ENCODE assay signal across 34 cellular contexts in genomic region chr2:166224197-166224596, GRCh38.
"Had no signal": no experiment of that assay in that cellular context is flagged by ENCODE, and none has a peak within 500 bp of the region (broad histone marks: within the 10 kb centered on the region; RNA-seq: fewer than 3 reads in every experiment).

No MANE protein-coding gene starts in this region.

- FAIRE-seq: astrocyte, bronchial epithelial cell had no signal

- H3K27ac ChIP-seq: adrenal gland, ascending aorta, body of pancreas, brain microvascular endothelial cell, breast epithelium, cardiac muscle cell had no signal

- H3K36me3 ChIP-seq: adrenal gland, ascending aorta, brain microvascular endothelial cell, breast epithelium, cardiac muscle cell had no signal

- H3K27me3 ChIP-seq: adrenal gland, ascending aorta, body of pancreas, brain microvascular endothelial cell, breast epithelium, cardiac muscle cell had no signal

- H3K4me3 ChIP-seq: adrenal gland, ascending aorta, body of pancreas, breast epithelium, cardiac muscle cell had no signal

- H3K9me3 ChIP-seq: adrenal gland, ascending aorta, breast epithelium had no signal

- DNase-seq: activated effector memory CD4-positive, alpha-beta T cell treated with anti-CD3 and anti-CD28 coated beads, Interleukin-2, amount 50 U/mL, for 16 hours; activated effector memory CD4-positive, alpha-beta T cell treated with Interleukin-2 at 50 U/mL for 16 hours; activated gamma-delta T cell; activated gamma-delta T cell treated with Interleukin-2 at 50 U/mL for 16 hours; activated naive CD4-positive, alpha-beta T cell; activated naive CD4-positive, alpha-beta T cell treated with anti-CD3 and anti-CD28 coated beads for 36 hours; activated naive CD4-positive, alpha-beta T cell treated with anti-CD3 and anti-CD28 coated beads, Interleukin-2, amount 10 ng/mL, durations not matched to agents 7 days and 5 days; activated naive CD4-positive, alpha-beta T cell treated with anti-CD3 and anti-CD28 coated beads, Interleukin-2, amount 50 U/mL, for 16 hours; activated naive CD4-positive, alpha-beta T cell treated with Interleukin-2 at 50 U/mL for 16 hours; activated naive CD8-positive, alpha-beta T cell treated with anti-CD3 and anti-CD28 coated beads for 36 hours; activated naive CD8-positive, alpha-beta T cell treated with anti-CD3 and anti-CD28 coated beads, Interleukin-2, amount 10 ng/mL, durations not matched to agents 7 days and 5 days; activated naive CD8-positive, alpha-beta T cell treated with anti-CD3 and anti-CD28 coated beads, Interleukin-2, amount 50 U/mL, for 24 hours; activated T-cell treated with anti-CD3 and anti-CD28 coated beads, Interleukin-2, amount 50 U/mL, for 1 hour; activated T-cell treated with anti-CD3 and anti-CD28 coated beads, Interleukin-2, amount 50 U/mL, for 24 hours; activated T-cell treated with anti-CD3 and anti-CD28 coated beads, Interleukin-2, amount 50 U/mL, for 4 hours; activated T-cell treated with anti-CD3 and anti-CD28 coated beads, Interleukin-2, amount 50 U/mL, for 48 hours; activated T-cell treated with anti-CD3 and anti-CD28 coated beads, Interleukin-2, amount 50 U/mL, for 72 hours; adrenal gland; amniotic stem cell; amygdala; anterior cingulate cortex; aorta; body of pancreas; brain microvascular endothelial cell; caudate nucleus; central memory CD4-positive, alpha-beta T cell; cerebellar nuclear complex had no signal

- H3K4me1 ChIP-seq: adrenal gland, ascending aorta, body of pancreas, breast epithelium had no signal

- ATAC-seq: activated naive CD4-positive, alpha-beta T cell treated with anti-CD3 and anti-CD28 coated beads, Interleukin-2, amount 50 U/mL, for 72 hours; activated naive CD8-positive, alpha-beta T cell treated with anti-CD3 and anti-CD28 coated beads, Interleukin-2, amount 50 U/mL, for 24 hours; activated T-cell treated with anti-CD3 and anti-CD28 coated beads, Interleukin-2, amount 50 U/mL, for 4 hours; activated T-cell treated with anti-CD3 and anti-CD28 coated beads, Interleukin-2, amount 50 U/mL, for 72 hours; activated T-helper 17 cell treated with anti-CD3 and anti-CD28 coated beads, Interleukin-2, amount 50 U/mL, for 72 hours; body of pancreas had no signal
